Comparison of ENCODE assay signal across 17 cellular contexts in the genomic region with DNA sequence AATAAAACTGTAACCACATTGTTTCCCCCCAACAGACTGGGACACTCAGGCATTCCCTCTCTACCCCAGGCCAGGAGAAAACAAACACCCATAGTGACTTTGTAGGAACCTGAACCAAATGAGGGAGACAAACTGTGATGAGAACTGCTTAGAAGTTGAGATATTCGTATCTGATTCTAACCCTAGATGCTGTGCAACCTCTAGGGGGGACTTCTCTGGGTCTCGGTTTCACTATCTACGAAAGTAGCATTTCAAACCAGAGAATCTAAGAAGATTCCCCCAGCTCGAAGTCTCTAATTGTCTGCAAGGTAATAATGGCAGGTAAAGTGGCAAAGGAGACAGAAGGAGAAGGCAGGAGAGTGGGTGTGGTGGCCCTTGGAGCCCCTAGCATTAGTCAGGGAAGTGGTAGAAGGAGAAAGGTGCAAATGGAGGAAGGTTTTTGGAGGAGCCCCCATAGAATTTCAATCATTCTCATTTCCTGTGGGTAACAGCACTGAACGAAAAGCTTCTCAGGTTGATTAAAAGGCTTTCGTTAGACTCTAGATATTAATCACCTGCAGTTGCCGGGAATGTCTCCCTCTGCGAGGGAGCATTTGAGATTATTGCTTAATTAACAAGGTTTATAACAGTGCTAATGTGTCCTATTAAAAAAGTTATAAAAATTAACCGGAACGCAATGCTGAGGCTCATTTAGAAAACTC. TPM values are rescaled to one million over a fixed set of nuclear protein-coding genes. Genes with fewer than 3 reads are reported as not detected.
DNase-seq lines count a peak whose midpoint lies in the region; ATAC-seq and TF ChIP-seq lines count a peak whose summit lies in the region.
"Had no signal": no experiment of that assay in that cellular context is flagged by ENCODE, and none has a peak within 500 bp of the region (broad histone marks: within the 10 kb centered on the region; RNA-seq: fewer than 3 reads in every experiment).

No MANE protein-coding gene starts in this region.

- CTCF ChIA-PET in activated B cell treated with CpG ODN at 0.5 μM for 24 hours (lab: Charles Lee), result no interaction called here

- POLR2A ChIA-PET in activated B cell treated with CpG ODN at 0.5 μM for 24 hours (lab: Charles Lee), result no interaction called here

- no peaks in the 10 kb centered on the region for H3K27me3 ChIP-seq in breast epithelium
- H3K27me3 ChIP-seq: body of pancreas, gastrocnemius medialis had no signal

- no peak for TF ChIP-seq POLR2A in breast epithelium (IDR thresholded peaks at IDR 0.05)

- no peaks in the 10 kb centered on the region for H3K27me3 Mint-ChIP-seq in activated B cell treated with CpG ODN at 0.5 μM for 24 hours
- H3K27me3 Mint-ChIP-seq: B cell had no signal

- H3K36me3 ChIP-seq in breast epithelium, result no peaks in the 10 kb centered on the region

- no peak overlapping the region for H3K4me3 Mint-ChIP-seq in activated B cell treated with CpG ODN at 0.5 μM for 24 hours
- H3K4me3 Mint-ChIP-seq: B cell had no signal

- ATAC-seq in GM18858 (IDR thresholded peaks at IDR 0.05; ENCODE audit: unreplicated experiment) (peak; percentile 58), GM21381 (IDR thresholded peaks at IDR 0.05; ENCODE audit: unreplicated experiment) (peak; percentile 75), HG03025 (IDR thresholded peaks at IDR 0.05; ENCODE audit: low FRiP score, unreplicated experiment) (peak; percentile 76), activated B cell treated with CpG ODN at 0.5 μM for 24 hours (ENCODE audit: low read depth) (no peak)
- ATAC-seq: body of pancreas, gastrocnemius medialis, K562 had no signal

- no peak overlapping the region for H3K4me3 ChIP-seq in breast epithelium
- H3K4me3 ChIP-seq: body of pancreas, gastrocnemius medialis, K562 had no signal

- peaks cover 43% of the 10 kb centered on the region for H3K36me3 Mint-ChIP-seq in activated B cell treated with CpG ODN at 0.5 μM for 24 hours (ENCODE audit: low read depth)

- H3K9me3 ChIP-seq in breast epithelium, result no peaks in the 10 kb centered on the region
- H3K9me3 ChIP-seq: body of pancreas, gastrocnemius medialis had no signal

- H3K9me3 Mint-ChIP-seq in activated B cell treated with CpG ODN at 0.5 μM for 24 hours, result no peaks in the 10 kb centered on the region

- intact Hi-C loops in activated B cell treated with CpG ODN at 0.5 μM for 24 hours (cut with micrococcal nuclease), result no loop called here
- intact Hi-C loops in breast epithelium (cut with DNase I; ENCODE audit: low total_unique reads), result no loop called here

- H3K4me1 Mint-ChIP-seq in activated B cell treated with CpG ODN at 0.5 μM for 24 hours, result peaks cover 2% of the 10 kb centered on the region
- H3K4me1 Mint-ChIP-seq: B cell had no signal

- H3K27ac ChIP-seq in breast epithelium, result no peak overlapping the region
- H3K27ac ChIP-seq: body of pancreas, gastrocnemius medialis had no signal

- DNase-seq in activated B cell treated with CpG ODN at 0.5 μM for 24 hours (no peak), SW480 (ENCODE audit: low spot score) (no peak), NCI-H2196 treated with DMSO at 0.1 percent for 48 hours (lab: John Stamatoyannopoulos, UW; ENCODE audit: unreplicated experiment) (no peak), NCI-H146 (lab: John Stamatoyannopoulos, UW) (no peak), breast epithelium (ENCODE audit: low spot score in 2 of 2) (no peak)
- DNase-seq: activated CD4-positive, alpha-beta T cell treated with anti-CD3 and anti-CD28 coated beads for 48 hours; gastrocnemius medialis; NCI-H2029 treated with DMSO at 0.1 percent for 48 hours; stimulated activated CD4-positive, alpha-beta T cell treated with anti-CD3 and anti-CD28 coated beads, Interleukin-2, amount 100 ng/mL, for 24 hours; stimulated activated naive CD4-positive, alpha-beta T cell had no signal

- H3K27ac Mint-ChIP-seq in activated B cell treated with CpG ODN at 0.5 μM for 24 hours, result peak overlapping the region; percentile 59
- H3K27ac Mint-ChIP-seq: B cell had no signal

- H3K4me1 ChIP-seq in breast epithelium, result no peaks in the 10 kb centered on the region
- H3K4me1 ChIP-seq: body of pancreas had no signal

- TF ChIP-seq CTCF in activated B cell treated with CpG ODN at 0.5 μM for 24 hours (IDR thresholded peaks at IDR 0.05) (no peak), breast epithelium (IDR thresholded peaks at IDR 0.05) (no peak)

RNA-seq across cellular contexts. Expression of a gene that starts 46.4 kb away (rescaled TPM):
- total RNA-seq in activated B cell treated with CpG ODN at 0.5 μM for 24 hours (14.5 and 17.9 TPM in 2 replicates), breast epithelium (1 to 10 TPM; 3.2 to 7.3 (median 5.9) TPM)
- total RNA-seq: K562, pulmonary artery endothelial cell had no signal
